Comparison of ENCODE assay signal across 21 cellular contexts in the genomic region with DNA sequence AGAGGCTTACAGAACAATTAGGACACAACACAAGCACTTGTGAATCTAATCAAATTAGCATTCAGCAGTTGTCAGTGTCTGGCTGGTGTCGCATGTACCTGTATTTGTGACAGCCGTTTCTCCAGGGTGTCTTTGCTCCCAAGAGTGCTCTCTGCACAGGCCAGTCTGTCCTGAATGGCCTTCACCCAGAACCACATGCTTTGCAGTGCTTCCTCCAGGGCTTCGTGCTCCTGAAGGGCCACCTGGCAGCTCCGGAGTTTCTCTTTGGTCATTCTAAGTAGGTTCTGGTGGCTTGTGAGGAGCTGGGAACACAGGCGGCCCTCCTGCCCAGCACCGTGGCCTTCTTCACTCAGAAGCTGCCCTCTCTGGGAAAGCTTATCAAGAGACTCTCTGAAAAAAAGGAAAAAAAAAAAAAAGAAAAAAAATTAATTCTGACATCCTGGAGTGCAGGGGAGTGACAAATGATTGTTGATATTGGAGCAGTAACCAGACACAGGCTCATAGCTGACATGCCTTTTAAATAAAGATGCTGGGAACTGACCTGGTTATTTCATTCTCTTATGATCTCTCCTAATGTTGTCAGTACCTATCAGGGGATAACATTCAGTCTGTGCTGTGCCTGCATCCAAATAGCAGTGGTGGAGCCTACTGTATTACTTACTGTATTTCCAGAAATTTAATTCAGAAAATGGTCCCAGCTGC.
"Had no signal": no experiment of that assay in that cellular context is flagged by ENCODE, and none has a peak within 500 bp of the region (broad histone marks: within the 10 kb centered on the region; RNA-seq: fewer than 3 reads in every experiment).

No MANE protein-coding gene starts in this region.

- H3K27me3 ChIP-seq: breast epithelium, hepatocyte, spleen, tibial nerve, uterus had no signal

- H3K4me3 ChIP-seq: breast epithelium, hepatocyte, lower lobe of right lung, spleen, tibial nerve, uterus had no signal

- H3K27ac ChIP-seq: breast epithelium, hepatocyte, lower lobe of right lung, spleen, tibial nerve, uterus had no signal

- ATAC-seq: activated CD8-positive, alpha-beta memory T cell treated with anti-CD3 and anti-CD28 coated beads, Interleukin-2, amount 10 ng/mL, durations not matched to agents 7 days and 5 days; lower lobe of right lung; natural killer cell treated with Interleukin-12 subunit alpha and Interleukin-12 subunit beta and Interleukin-15 and Interleukin-18, amount 100 ng/mL, for 72 hours; stimulated activated naive B cell treated with anti-CD40 and anti-IgM and Interleukin-4, amounts not matched to agents 10 μg/mL and 1 μg/mL and 100 μg/mL, for 72 hours had no signal

- H3K4me1 ChIP-seq: breast epithelium, lower lobe of right lung, spleen, tibial nerve, uterus had no signal

- H3K9me3 ChIP-seq: breast epithelium, lower lobe of right lung, spleen, tibial nerve, uterus had no signal

- DNase-seq: activated B cell treated with CpG ODN at 0.5 μM for 24 hours; activated CD4-positive, alpha-beta memory T cell treated with anti-CD3 and anti-CD28 coated beads, Interleukin-2, amount 10 ng/mL, durations not matched to agents 7 days and 5 days; activated CD4-positive, alpha-beta T cell treated with anti-CD3 and anti-CD28 coated beads for 4 hours; activated CD8-positive, alpha-beta memory T cell treated with anti-CD3 and anti-CD28 coated beads, Interleukin-2, amount 10 ng/mL, durations not matched to agents 7 days and 5 days; activated naive CD4-positive, alpha-beta T cell; activated naive CD8-positive, alpha-beta T cell treated with anti-CD3 and anti-CD28 coated beads for 36 hours; amygdala; cerebellar nuclear complex; foreskin fibroblast; islet precursor cell; lower lobe of right lung; nucleus accumbens; posterior cingulate gyrus; retina; spleen; stimulated activated naive B cell treated with anti-CD40 and anti-IgM and Interleukin-4, amounts not matched to agents 10 μg/mL and 1 μg/mL and 100 μg/mL, for 72 hours; uterus had no signal

- H3K36me3 ChIP-seq: breast epithelium, tibial nerve, uterus had no signal
